1 cellular context compared by ENCODE assay signal in the genomic region with DNA sequence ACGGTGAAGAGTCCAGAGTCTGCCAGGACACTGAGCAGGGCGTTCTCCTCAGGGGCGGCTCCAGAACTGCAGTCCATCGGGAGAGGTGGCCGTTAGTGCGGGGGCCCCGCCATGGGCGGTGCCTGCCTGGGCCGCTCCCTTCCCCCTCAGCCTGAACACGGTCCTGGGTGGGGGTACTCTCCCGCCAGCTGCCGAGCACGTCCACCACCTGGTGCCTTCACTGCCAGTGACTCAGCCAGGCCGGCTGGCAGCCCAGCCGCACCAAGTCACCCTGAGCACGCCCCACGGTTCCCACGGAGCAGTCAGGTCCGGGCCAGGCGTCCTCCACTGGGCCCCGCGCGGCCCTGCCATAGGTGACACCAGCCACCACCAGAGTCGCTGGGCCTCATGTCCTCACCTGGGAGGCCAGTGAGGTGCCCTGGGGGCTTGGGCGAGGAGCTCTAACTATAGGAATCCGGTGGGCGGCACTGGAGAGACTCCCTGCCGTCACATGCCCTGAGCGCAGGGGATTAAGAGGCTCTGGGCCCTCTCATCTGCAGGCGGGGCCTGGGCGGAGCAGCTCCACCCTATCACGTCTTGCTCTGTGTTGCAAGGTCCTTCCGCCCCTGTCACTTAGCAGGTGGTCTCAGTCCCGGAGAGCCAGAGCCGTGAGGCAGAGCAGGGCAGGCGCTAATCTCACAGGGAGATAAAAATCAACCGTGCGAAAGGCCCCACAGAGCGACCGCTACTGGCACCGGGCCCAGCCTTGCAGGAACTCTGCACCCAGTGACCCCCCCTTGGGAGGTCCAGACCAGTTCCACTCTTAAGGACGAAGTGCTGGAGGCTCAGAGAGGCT.
A peak's percentile ranks its signal among the peaks of the same experiment; 100 is the strongest.
TF ChIP-seq lines count a peak whose summit lies in the region.

No MANE protein-coding gene starts in this region.

TF ChIP-seq in IMR-90, 13 proteins besides CTCF, POLR2A, EP300 and RAD21 (continued from another document):
- TF ChIP-seq, protein P1, sequence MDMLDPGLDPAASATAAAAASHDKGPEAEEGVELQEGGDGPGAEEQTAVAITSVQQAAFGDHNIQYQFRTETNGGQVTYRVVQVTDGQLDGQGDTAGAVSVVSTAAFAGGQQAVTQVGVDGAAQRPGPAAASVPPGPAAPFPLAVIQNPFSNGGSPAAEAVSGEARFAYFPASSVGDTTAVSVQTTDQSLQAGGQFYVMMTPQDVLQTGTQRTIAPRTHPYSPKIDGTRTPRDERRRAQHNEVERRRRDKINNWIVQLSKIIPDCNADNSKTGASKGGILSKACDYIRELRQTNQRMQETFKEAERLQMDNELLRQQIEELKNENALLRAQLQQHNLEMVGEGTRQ (IDR thresholded peaks at IDR 0.05; ENCODE audit: low read depth, low read length): peak; percentile 75
- peak; percentile 78 for TF ChIP-seq BHLHE40 (IDR thresholded peaks at IDR 0.05; ENCODE audit: low read depth, low read length)
